ENCODE assay signal across 8 cellular contexts in genomic region chr1:6464514-6464836, GRCh38. TPM values are rescaled to one million over a fixed set of nuclear protein-coding genes. Genes with fewer than 3 reads are reported as not detected.
DNase-seq lines count a peak whose midpoint lies in the region; ATAC-seq lines count a peak whose summit lies in the region.

No MANE protein-coding gene starts in this region.

- peaks cover 28 to 79% (median 47%) of the 10 kb centered on the region in 11 experiments for H3K27me3 ChIP-seq in BLaER1 treated with 17β-estradiol and CSF1 and Interleukin-3, amounts not matched to agents 10 nM and 100 nM

- peaks cover 0 to 18% (median 0%) of the 10 kb centered on the region in 11 experiments; a peak in 5 of 22 replicates for H3K36me3 ChIP-seq in BLaER1 treated with 17β-estradiol and CSF1 and Interleukin-3, amounts not matched to agents 10 nM and 100 nM

- DNase-seq in NCI-H1105 treated with DMSO at 0.1 percent for 48 hours (lab: John Stamatoyannopoulos, UW) (peak; percentile 46), left colon (peak in 1 of 2 donors; percentile 82), COLO829 (ENCODE audit: low spot score) (no peak), middle frontal gyrus (ENCODE audit: extremely low spot score, low spot score) (no peak)
- peak; percentile 70 to 76 for DNase-seq in activated T-cell treated with anti-CD3 and anti-CD28 coated beads, Interleukin-2, amount 50 U/mL, for 48 hours

- H3K4me3 ChIP-seq in BLaER1 treated with 17β-estradiol and CSF1 and Interleukin-3, amounts not matched to agents 10 nM and 100 nM, result peak overlapping the region in 2 of 10 experiments; percentile 60 to 63; a peak in 1 of 20 replicates

- no peak overlapping the region for H3K9ac ChIP-seq in BLaER1 treated with 17β-estradiol and CSF1 and Interleukin-3, amounts not matched to agents 10 nM and 100 nM

- H3K9me3 ChIP-seq in BLaER1 treated with 17β-estradiol and CSF1 and Interleukin-3, amounts not matched to agents 10 nM and 100 nM (replicated peaks in 1 of 11), result no peaks in the 10 kb centered on the region

- H3K27ac ChIP-seq in BLaER1 treated with 17β-estradiol and CSF1 and Interleukin-3, amounts not matched to agents 10 nM and 100 nM, result no peak overlapping the region

- ATAC-seq in left colon (peak; percentile 69), GM21737 (IDR thresholded peaks at IDR 0.05; ENCODE audit: unreplicated experiment) (no peak), HG02571 (IDR thresholded peaks at IDR 0.05; ENCODE audit: unreplicated experiment) (no peak)

- intact Hi-C loops in left colon (cut with DNase I, micrococcal nuclease), result no loop called here

- peak overlapping the region in 7 of 11 experiments; percentile 76 to 93 (median 82); a peak in 10 of 22 replicates for H3K4me2 ChIP-seq in BLaER1 treated with 17β-estradiol and CSF1 and Interleukin-3, amounts not matched to agents 10 nM and 100 nM

- H4K20me1 ChIP-seq in BLaER1 treated with 17β-estradiol and CSF1 and Interleukin-3, amounts not matched to agents 10 nM and 100 nM, result peaks cover 0 to 25% (median 0%) of the 10 kb centered on the region in 11 experiments; a peak in 2 of 22 replicates

- H3K4me1 ChIP-seq in BLaER1 treated with 17β-estradiol and CSF1 and Interleukin-3, amounts not matched to agents 10 nM and 100 nM, result peaks cover 30 to 55% (median 41%) of the 10 kb centered on the region in 10 experiments

RNA-seq across cellular contexts. Expression of gene TNFRSF25, which starts 1.5 kb away (rescaled TPM):
- 10 to 100 TPM; 21.7 to 71.9 TPM for total RNA-seq in left colon

RNA-seq across cellular contexts. Expression of gene PLEKHG5, which starts 27.0 kb away (rescaled TPM):
- total RNA-seq in left colon, result 10 to 100 TPM; 14.1 to 22.3 TPM

RNA-seq across cellular contexts. Expression of gene ESPN, which starts 39.9 kb away (rescaled TPM):
- 100 to 1,000 TPM; 100 to 152 TPM for total RNA-seq in left colon

RNA-seq across cellular contexts. Expression of gene HES2, which starts 44.8 kb away (rescaled TPM):
- total RNA-seq in left colon, result 10 to 100 TPM; 29.4 to 34.0 TPM

Comparison
In these comparisons a context has a peak if more than half of its experiments do, and no peak if none do; other contexts are left out.
1. DNase-seq: peak in NCI-H1105 treated with DMSO at 0.1 percent for 48 hours (single experiment) and activated T-cell treated with anti-CD3 and anti-CD28 coated beads, Interleukin-2, amount 50 U/mL, for 48 hours (2 of 2); none in COLO829 (single experiment) and middle frontal gyrus (single experiment).